27 cellular contexts compared by ENCODE assay signal in the genomic region with DNA sequence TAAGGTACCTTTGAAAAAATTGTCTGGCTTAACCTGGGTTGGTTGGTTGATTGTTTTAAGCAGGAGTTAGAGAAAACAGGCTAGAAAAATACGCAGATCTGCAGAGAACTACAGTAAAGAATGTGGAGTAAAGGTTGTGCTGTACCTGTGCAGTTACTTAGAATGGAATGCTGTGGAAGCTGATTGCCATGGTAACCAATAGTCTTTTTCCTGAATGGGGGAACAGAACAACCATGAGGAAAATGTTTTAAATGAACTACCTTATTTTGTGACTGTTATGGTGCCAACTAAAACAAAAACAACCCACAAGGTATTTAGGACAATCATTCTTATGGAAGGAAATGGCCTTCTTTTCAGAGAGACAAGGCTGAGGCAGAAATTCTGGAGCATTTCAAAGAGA. TPM values are rescaled to one million over a fixed set of nuclear protein-coding genes. Genes with fewer than 3 reads are reported as not detected.
A peak's percentile ranks its signal among the peaks of the same experiment; 100 is the strongest.
DNase-seq lines count a peak whose midpoint lies in the region; TF ChIP-seq lines count a peak whose summit lies in the region.
"Had no signal": no experiment of that assay in that cellular context is flagged by ENCODE, and none has a peak within 500 bp of the region (broad histone marks: within the 10 kb centered on the region; RNA-seq: fewer than 3 reads in every experiment).

No MANE protein-coding gene starts in this region.

- no peak for TF ChIP-seq RAD21 in neural cell (conservative IDR thresholded peaks at IDR 0.05)

- H2AFZ ChIP-seq in hepatocyte (no peak overlapping the region), neural cell (ENCODE audit: low read depth, low read length) (no peak overlapping the region)

- H3K9me3 ChIP-seq in hepatocyte (ENCODE audit: low read depth) (no peaks in the 10 kb centered on the region), neural cell (ENCODE audit: low read length) (no peaks in the 10 kb centered on the region)
- H3K9me3 ChIP-seq: gastrocnemius medialis, left ventricle myocardium inferior, neutrophil, sigmoid colon, tibial artery had no signal

- TF ChIP-seq EP300 in neural cell (conservative IDR thresholded peaks at IDR 0.05; ENCODE audit: poor library complexity, severe bottlenecking), result no peak

- H3K4me1 ChIP-seq in hepatocyte (ENCODE audit: insufficient read depth), result peaks cover 5% of the 10 kb centered on the region
- H3K4me1 ChIP-seq: gastrocnemius medialis, tibial artery had no signal

- no peaks in the 10 kb centered on the region for H3K79me2 ChIP-seq in hepatocyte
- no peaks in the 10 kb centered on the region for H3K79me2 ChIP-seq in neural cell (replicated peaks; ENCODE audit: insufficient read depth, low read length)

- H3K27me3 ChIP-seq in hepatocyte, result no peaks in the 10 kb centered on the region
- H3K27me3 ChIP-seq in neural cell (ENCODE audit: insufficient read depth, low read depth, low read length), result peaks cover 16% of the 10 kb centered on the region
- H3K27me3 ChIP-seq: gastrocnemius medialis, sigmoid colon, tibial artery had no signal

- DNase-seq in Caki2 (ENCODE audit: low read depth) (peak; percentile 32), HT-29 (ENCODE audit: low spot score) (peak; percentile 25), hepatocyte (ENCODE audit: low spot score) (peak; percentile 28), T1000 (lab: John Stamatoyannopoulos, UW) (no peak), GM10266 (ENCODE audit: extremely low spot score) (no peak)
- DNase-seq in activated CD8-positive, alpha-beta memory T cell treated with anti-CD3 and anti-CD28 coated beads, Interleukin-2, amount 50 U/mL, for 48 hours, result no peak
- DNase-seq in stimulated activated CD4-positive, alpha-beta T cell treated with anti-CD3 and anti-CD28 coated beads, Interleukin-2, amount 100 ng/mL, for 48 hours, result no peak
- DNase-seq: activated CD4-positive, CD25-positive, alpha-beta regulatory T cell; activated naive CD4-positive, alpha-beta T cell treated with anti-CD3 and anti-CD28 coated beads, Interleukin-2, amount 10 ng/mL, durations not matched to agents 7 days and 5 days; amniotic stem cell; CD8-positive, alpha-beta memory T cell; gastrocnemius medialis; HFFc6; KBM-7; left ventricle myocardium inferior; NCI-H1417 treated with DMSO at 0.1 percent for 48 hours; NCI-H2081; NCI-H226; NCI-H526 treated with DMSO at 0.1 percent for 48 hours; PC-3; sigmoid colon; stimulated activated CD4-positive, alpha-beta T cell treated with anti-CD3 and anti-CD28 coated beads, Interleukin-4, amount 100 ng/mL, for 24 hours; T-helper 1 cell; tibial artery had no signal

- WGBS in hepatocyte (ENCODE audit: low lambda C conversion rate, missing lambda C conversion rate), result 55% methylated on average over 1 of the region's 1 CpG

- H3K27ac ChIP-seq in hepatocyte, result peak overlapping the region; percentile 75
- H3K27ac ChIP-seq in neural cell (ENCODE audit: low read length), result no peak overlapping the region
- H3K27ac ChIP-seq: gastrocnemius medialis, left ventricle myocardium inferior, neutrophil, sigmoid colon, SK-N-MC, tibial artery had no signal

- H3K4me3 ChIP-seq in hepatocyte (no peak overlapping the region), neural cell (ENCODE audit: low read length) (peak overlapping the region; percentile 0)
- H3K4me3 ChIP-seq: gastrocnemius medialis, left ventricle myocardium inferior, sigmoid colon, SK-N-MC, tibial artery had no signal

- H3F3A ChIP-seq in neural cell (ENCODE audit: insufficient read depth, low read length, poor library complexity, severe bottlenecking), result peaks cover 4% of the 10 kb centered on the region

- in situ Hi-C loops in Caki2 (cut with HindIII; ENCODE audit: low pct_unique_long_range_greater_than_20kb, low sequenced_read_pairs), result no loop called here

- H3K9ac ChIP-seq in neural cell (ENCODE audit: low read length), result no peak overlapping the region

- H3K9me2 ChIP-seq in hepatocyte (replicated peaks; ENCODE audit: insufficient read depth) (no peaks in the 10 kb centered on the region), neural cell (ENCODE audit: insufficient read depth, low read length) (no peaks in the 10 kb centered on the region)

- H3K4me2 ChIP-seq in hepatocyte (peak overlapping the region; percentile 21), neural cell (ENCODE audit: low read length) (no peak overlapping the region)

- no peaks in the 10 kb centered on the region for H4K20me1 ChIP-seq in hepatocyte (ENCODE audit: insufficient read depth, poor library complexity, severe bottlenecking)
- no peaks in the 10 kb centered on the region for H4K20me1 ChIP-seq in neural cell (ENCODE audit: insufficient read depth)

- no peak for TF ChIP-seq CTCF in hepatocyte (IDR thresholded peaks at IDR 0.05; ENCODE audit: poor library complexity)
- no peak for TF ChIP-seq CTCF in neural cell (IDR thresholded peaks at IDR 0.05; ENCODE audit: poor library complexity, severe bottlenecking)
- no peak for TF ChIP-seq CTCF in GM10266 (IDR thresholded peaks at IDR 0.05; ENCODE audit: control insufficient read depth, insufficient read depth, low read depth, missing control alignments)

- H3K36me3 ChIP-seq in hepatocyte (replicated peaks; ENCODE audit: insufficient read depth, low read depth) (no peaks in the 10 kb centered on the region), neural cell (ENCODE audit: insufficient read depth, low read length) (no peaks in the 10 kb centered on the region)
- H3K36me3 ChIP-seq: gastrocnemius medialis, left ventricle myocardium inferior, neutrophil, sigmoid colon, tibial artery had no signal

TF ChIP-seq in neural cell, 6 proteins besides CTCF, POLR2A, EP300 and RAD21:
- no peak for TF ChIP-seq POLR2AphosphoS5 (IDR thresholded peaks at IDR 0.05)
- no peak for TF ChIP-seq EZH2 (IDR thresholded peaks at IDR 0.05; ENCODE audit: borderline replicate concordance, insufficient read depth, low read length, poor library complexity, severe bottlenecking)
- TF ChIP-seq MXI1 (conservative IDR thresholded peaks at IDR 0.05; ENCODE audit: poor library complexity, severe bottlenecking), result no peak
- TF ChIP-seq, protein P1, sequence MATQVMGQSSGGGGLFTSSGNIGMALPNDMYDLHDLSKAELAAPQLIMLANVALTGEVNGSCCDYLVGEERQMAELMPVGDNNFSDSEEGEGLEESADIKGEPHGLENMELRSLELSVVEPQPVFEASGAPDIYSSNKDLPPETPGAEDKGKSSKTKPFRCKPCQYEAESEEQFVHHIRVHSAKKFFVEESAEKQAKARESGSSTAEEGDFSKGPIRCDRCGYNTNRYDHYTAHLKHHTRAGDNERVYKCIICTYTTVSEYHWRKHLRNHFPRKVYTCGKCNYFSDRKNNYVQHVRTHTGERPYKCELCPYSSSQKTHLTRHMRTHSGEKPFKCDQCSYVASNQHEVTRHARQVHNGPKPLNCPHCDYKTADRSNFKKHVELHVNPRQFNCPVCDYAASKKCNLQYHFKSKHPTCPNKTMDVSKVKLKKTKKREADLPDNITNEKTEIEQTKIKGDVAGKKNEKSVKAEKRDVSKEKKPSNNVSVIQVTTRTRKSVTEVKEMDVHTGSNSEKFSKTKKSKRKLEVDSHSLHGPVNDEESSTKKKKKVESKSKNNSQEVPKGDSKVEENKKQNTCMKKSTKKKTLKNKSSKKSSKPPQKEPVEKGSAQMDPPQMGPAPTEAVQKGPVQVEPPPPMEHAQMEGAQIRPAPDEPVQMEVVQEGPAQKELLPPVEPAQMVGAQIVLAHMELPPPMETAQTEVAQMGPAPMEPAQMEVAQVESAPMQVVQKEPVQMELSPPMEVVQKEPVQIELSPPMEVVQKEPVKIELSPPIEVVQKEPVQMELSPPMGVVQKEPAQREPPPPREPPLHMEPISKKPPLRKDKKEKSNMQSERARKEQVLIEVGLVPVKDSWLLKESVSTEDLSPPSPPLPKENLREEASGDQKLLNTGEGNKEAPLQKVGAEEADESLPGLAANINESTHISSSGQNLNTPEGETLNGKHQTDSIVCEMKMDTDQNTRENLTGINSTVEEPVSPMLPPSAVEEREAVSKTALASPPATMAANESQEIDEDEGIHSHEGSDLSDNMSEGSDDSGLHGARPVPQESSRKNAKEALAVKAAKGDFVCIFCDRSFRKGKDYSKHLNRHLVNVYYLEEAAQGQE (IDR thresholded peaks at IDR 0.05; ENCODE audit: borderline replicate concordance), result no peak
- TF ChIP-seq SMC3 (conservative IDR thresholded peaks at IDR 0.05; ENCODE audit: poor library complexity), result no peak
- TF ChIP-seq TAF1 (IDR thresholded peaks at IDR 0.05; ENCODE audit: low read depth), result no peak

RNA-seq across cellular contexts. Expression of gene HOMER1, which starts 4.8 kb away (rescaled TPM):
- total RNA-seq in Caki2 (2014; rRNA removed; shearing (Covaris generic); ENCODE audit: low replicate concordance), result 8.5 and 14.1 TPM in 2 replicates
- 5.7 and 7.9 TPM in 2 replicates for total RNA-seq in HT-29 (2014; rRNA removed; shearing (Covaris generic))
- total RNA-seq in hepatocyte, result 13.3 and 14.2 TPM in 2 replicates
- 9.8 and 12.0 TPM in 2 replicates for polyA plus RNA-seq in hepatocyte
- 28.1 and 30.6 TPM in 2 replicates for polyA plus RNA-seq in neural cell
- 77.9 and 84.5 TPM in 2 replicates for polyA minus RNA-seq in neural cell

Comparison
In these comparisons a context has a peak if more than half of its experiments do, and no peak if none do; other contexts are left out.
1. DNase-seq: peak in Caki2 (single experiment), HT-29 (single experiment) and hepatocyte (single experiment); none in activated CD8-positive, alpha-beta memory T cell treated with anti-CD3 and anti-CD28 coated beads, Interleukin-2, amount 50 U/mL, for 48 hours (single experiment), T1000 (single experiment), GM10266 (single experiment) and stimulated activated CD4-positive, alpha-beta T cell treated with anti-CD3 and anti-CD28 coated beads, Interleukin-2, amount 100 ng/mL, for 48 hours (0 of 2).